Comparison of ENCODE assay signal across 8 cellular contexts in the genomic region with DNA sequence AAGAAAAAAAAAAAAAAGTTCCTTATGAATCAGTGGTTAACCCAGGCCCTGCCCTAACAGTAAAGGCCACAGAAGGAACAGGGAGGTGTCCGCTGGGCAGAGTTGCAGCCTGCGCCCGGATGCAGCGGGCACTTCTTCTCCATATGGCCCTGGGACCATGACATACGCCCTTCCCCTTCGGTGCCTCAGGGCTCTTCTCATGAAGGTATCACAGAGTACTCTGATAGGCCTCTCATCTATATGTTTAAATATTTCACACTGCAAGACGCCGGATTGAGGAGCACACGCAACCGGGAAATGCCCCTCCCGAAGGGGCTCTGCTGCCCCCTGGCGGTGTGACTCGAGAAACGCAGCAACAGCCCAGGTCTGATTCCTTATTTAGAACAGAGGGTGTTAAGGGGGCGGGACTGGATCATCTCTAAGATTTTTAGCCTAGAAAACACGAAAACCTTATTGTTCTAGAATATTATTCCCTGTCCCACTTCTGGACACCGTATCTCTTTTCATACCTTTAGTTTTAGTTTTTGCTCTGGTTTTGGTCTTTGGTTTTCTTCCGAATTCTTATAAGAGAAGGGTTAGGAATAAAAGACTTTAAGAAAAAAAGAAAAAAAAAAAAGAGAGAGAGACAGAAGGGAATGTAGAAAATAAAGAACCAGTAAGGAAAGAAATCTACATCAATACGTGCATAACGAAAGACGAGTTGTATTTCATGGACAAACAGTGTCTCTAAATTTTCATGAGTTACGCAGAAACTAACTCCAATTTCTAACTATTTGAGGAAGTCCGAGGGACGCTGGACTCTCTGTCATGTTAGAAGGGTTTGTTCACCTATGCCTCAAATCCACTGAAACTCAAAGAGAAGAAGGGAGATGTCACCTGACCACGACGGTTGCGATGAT. TPM values are rescaled to one million over a fixed set of nuclear protein-coding genes. Genes with fewer than 3 reads are reported as not detected.
DNase-seq lines count a peak whose midpoint lies in the region; ATAC-seq lines count a peak whose summit lies in the region.

No MANE protein-coding gene starts in this region.

- peaks cover 25% of the 10 kb centered on the region for H3K36me3 Mint-ChIP-seq in central memory CD8-positive, alpha-beta T cell (ENCODE audit: insufficient read depth)

- peaks cover 17% of the 10 kb centered on the region for H3K4me1 Mint-ChIP-seq in central memory CD8-positive, alpha-beta T cell

- no peaks in the 10 kb centered on the region for H3K27me3 Mint-ChIP-seq in central memory CD8-positive, alpha-beta T cell

- no peak overlapping the region for H3K27ac Mint-ChIP-seq in central memory CD8-positive, alpha-beta T cell (ENCODE audit: low read depth)

- H3K4me3 Mint-ChIP-seq in central memory CD8-positive, alpha-beta T cell = peak overlapping the region; percentile 25

- ATAC-seq in GM18502 (IDR thresholded peaks at IDR 0.05; ENCODE audit: poor library complexity, unreplicated experiment) (peak; percentile 83), HG03108 (IDR thresholded peaks at IDR 0.05; ENCODE audit: unreplicated experiment) (peak; percentile 81), left colon (peak; percentile 88)
- ATAC-seq in central memory CD8-positive, alpha-beta T cell (replicated peaks; ENCODE audit: extremely low read depth, poor library complexity, severe bottlenecking) = peak; percentile 88

- peak; percentile 84 for DNase-seq in A172 (ENCODE audit: low spot score)
- DNase-seq in NCI-H446 (lab: John Stamatoyannopoulos, UW) = peak; percentile 55 to 90
- peak; percentile 80 for DNase-seq in activated CD4-positive, alpha-beta T cell treated with anti-CD3 and anti-CD28 coated beads for 1 hour
- peak; percentile 76 to 85 for DNase-seq in central memory CD8-positive, alpha-beta T cell (ENCODE audit: low spot score in 2 of 2)
- DNase-seq in left colon = peak; percentile 66 to 74
- peak; percentile 89 to 92 for DNase-seq in stimulated activated CD4-positive, alpha-beta T cell treated with anti-CD3 and anti-CD28 coated beads, Interleukin-2, amount 100 ng/mL, for 24 hours

- no peaks in the 10 kb centered on the region for H3K9me3 Mint-ChIP-seq in central memory CD8-positive, alpha-beta T cell

- intact Hi-C loops in left colon (cut with DNase I, micrococcal nuclease) = no loop called here

RNA-seq across cellular contexts. Expression of gene DAGLB, which starts 12.0 kb away (rescaled TPM):
- 22.5 and 25.3 TPM in 2 replicates for total RNA-seq in A172 (2014; rRNA removed; shearing (Covaris generic))
- total RNA-seq in left colon = 10 to 100 TPM; 20.1 to 26.8 TPM

RNA-seq across cellular contexts. Expression of gene KDELR2, which starts 48.2 kb away (rescaled TPM):
- 181 and 208 TPM in 2 replicates for total RNA-seq in A172 (2014; rRNA removed; shearing (Covaris generic))
- 100 to 1,000 TPM; 199 to 237 TPM for total RNA-seq in left colon

Comparison
In these comparisons a context has a peak if more than half of its experiments do, and no peak if none do; other contexts are left out.
1. Peak in every context shown above with its lines: DNase-seq and ATAC-seq.